15 cellular contexts compared by ENCODE assay signal in the genomic region with DNA sequence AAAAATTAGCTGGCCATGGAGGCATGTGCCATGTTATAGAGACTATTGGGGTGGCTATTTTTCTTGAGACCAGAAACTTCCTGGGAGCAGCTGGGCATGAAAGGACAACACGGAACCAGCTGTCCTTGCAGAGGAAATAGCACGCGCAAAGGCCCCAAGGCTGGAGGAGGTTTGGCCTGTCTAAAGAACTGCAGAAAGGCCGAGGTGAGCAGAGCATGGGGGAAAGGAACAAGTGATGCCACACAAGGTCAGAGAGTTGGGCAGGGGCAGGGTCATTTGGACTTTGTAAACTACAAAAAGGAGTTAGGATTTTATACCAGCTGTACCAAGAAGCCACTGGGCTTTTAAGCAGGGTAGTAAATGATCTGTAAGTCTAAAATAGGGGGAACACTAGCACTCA. TPM values are rescaled to one million over a fixed set of nuclear protein-coding genes. Genes with fewer than 3 reads are reported as not detected.
DNase-seq lines count a peak whose midpoint lies in the region; ATAC-seq and TF ChIP-seq lines count a peak whose summit lies in the region.
"Had no signal": no experiment of that assay in that cellular context is flagged by ENCODE, and none has a peak within 500 bp of the region (broad histone marks: within the 10 kb centered on the region; RNA-seq: fewer than 3 reads in every experiment).

No MANE protein-coding gene starts in this region.

- no peaks in the 10 kb centered on the region for H3K36me3 ChIP-seq in CD4-positive, alpha-beta memory T cell (ENCODE audit: insufficient read depth, low read length)
- H3K36me3 ChIP-seq: adrenal gland, gastroesophageal sphincter, neutrophil, tibial nerve had no signal

- POLR2A ChIA-PET in CD4-positive, alpha-beta memory T cell (lab: Charles Lee; ENCODE audit: partially characterized antibody) = interaction anchor here (0.8 to 1.4 kb wide), 4 partner anchors 18 to 618 kb away, joined by 3 to 10 read pairs (median 4); partner anchors contain the start of gene TBC1D8

- peaks cover 17% of the 10 kb centered on the region for H3K4me1 Mint-ChIP-seq in activated T-cell treated with anti-CD3 and anti-CD28 coated beads, Interleukin-2, amount 50 U/mL, for 72 hours (ENCODE audit: low read depth)
- H3K4me1 Mint-ChIP-seq in CD4-positive, alpha-beta memory T cell = peaks cover 2 to 14% (median 12%) of the 10 kb centered on the region in 4 donors
- peaks cover 10% of the 10 kb centered on the region for H3K4me1 Mint-ChIP-seq in osteocyte (ENCODE audit: unreplicated experiment)

- H3K27me3 Mint-ChIP-seq in activated T-cell treated with anti-CD3 and anti-CD28 coated beads, Interleukin-2, amount 50 U/mL, for 72 hours (ENCODE audit: low read depth) = no peaks in the 10 kb centered on the region
- H3K27me3 Mint-ChIP-seq in CD4-positive, alpha-beta memory T cell = no peaks in the 10 kb centered on the region
- H3K27me3 Mint-ChIP-seq in osteocyte (ENCODE audit: unreplicated experiment) = peaks cover 1% of the 10 kb centered on the region
- H3K27me3 Mint-ChIP-seq: brain had no signal

- H3K4me3 ChIP-seq in CD4-positive, alpha-beta memory T cell (ENCODE audit: low read length in 2 of 2) = no peak overlapping the region
- H3K4me3 ChIP-seq: skin epidermis had no signal

- H3K27ac Mint-ChIP-seq in activated T-cell treated with anti-CD3 and anti-CD28 coated beads, Interleukin-2, amount 50 U/mL, for 72 hours = peak overlapping the region; percentile 84
- H3K27ac Mint-ChIP-seq in CD4-positive, alpha-beta memory T cell = peak overlapping the region in 4 of 7 donors; percentile 68 to 90 (median 82)
- H3K27ac Mint-ChIP-seq in osteocyte (ENCODE audit: unreplicated experiment) = peak overlapping the region; percentile 87
- H3K27ac Mint-ChIP-seq: H9 had no signal

- peaks cover 2% of the 10 kb centered on the region in 2 donors for H3K36me3 Mint-ChIP-seq in activated T-cell treated with anti-CD3 and anti-CD28 coated beads, Interleukin-2, amount 50 U/mL, for 72 hours (ENCODE audit: insufficient read depth in 2 of 2)
- peaks cover 0 to 2% of the 10 kb centered on the region in 2 donors for H3K36me3 Mint-ChIP-seq in CD4-positive, alpha-beta memory T cell
- H3K36me3 Mint-ChIP-seq in osteocyte (ENCODE audit: unreplicated experiment) = no peaks in the 10 kb centered on the region

- no peak for DNase-seq in activated T-cell treated with anti-CD3 and anti-CD28 coated beads, Interleukin-2, amount 50 U/mL, for 72 hours
- DNase-seq in activated T-cell treated with anti-CD3 and anti-CD28 coated beads, Interleukin-2, amount 50 U/mL, for 48 hours = no peak
- no peak for DNase-seq in CD4-positive, alpha-beta memory T cell
- DNase-seq in osteocyte (ENCODE audit: extremely low spot score, unreplicated experiment) (no peak), NCI-H1694 treated with DMSO at 0.1 percent for 48 hours (lab: John Stamatoyannopoulos, UW) (no peak), glomerular visceral epithelial cell (ENCODE audit: extremely low spot score) (no peak)

- no peaks in the 10 kb centered on the region for H3K27me3 ChIP-seq in CD4-positive, alpha-beta memory T cell (ENCODE audit: insufficient read depth, low read length)
- H3K27me3 ChIP-seq: adrenal gland, gastroesophageal sphincter, neutrophil, tibial nerve had no signal

- no peak for TF ChIP-seq CTCF in VCaP (conservative IDR thresholded peaks at IDR 0.05)
- no peak for TF ChIP-seq CTCF in osteocyte (IDR thresholded peaks at IDR 0.05)

- peak overlapping the region in 1 of 2 donors; percentile 80 for H3K4me3 Mint-ChIP-seq in activated T-cell treated with anti-CD3 and anti-CD28 coated beads, Interleukin-2, amount 50 U/mL, for 72 hours
- peak overlapping the region in 5 of 8 donors; percentile 38 to 76 (median 70) for H3K4me3 Mint-ChIP-seq in CD4-positive, alpha-beta memory T cell
- no peak overlapping the region for H3K4me3 Mint-ChIP-seq in osteocyte (ENCODE audit: unreplicated experiment)
- H3K4me3 Mint-ChIP-seq: H9 had no signal

- H3K9me3 ChIP-seq in CD4-positive, alpha-beta memory T cell (ENCODE audit: control insufficient read depth in 1 of 2, low read length in 2 of 2) = no peaks in the 10 kb centered on the region
- H3K9me3 ChIP-seq: adrenal gland, neutrophil had no signal

- intact Hi-C loops in CD4-positive, alpha-beta memory T cell (cut with micrococcal nuclease) = loop anchor here (10.0 kb wide), 2 partner anchors 49 to 601 kb away; partner anchors contain the start of gene CNOT11

- H3K27ac ChIP-seq in CD4-positive, alpha-beta memory T cell (ENCODE audit: low read depth, low read length) = no peak overlapping the region
- H3K27ac ChIP-seq in VCaP = peak overlapping the region; percentile 35
- H3K27ac ChIP-seq: adrenal gland, gastroesophageal sphincter, neutrophil had no signal

- ATAC-seq in activated T-cell treated with anti-CD3 and anti-CD28 coated beads, Interleukin-2, amount 50 U/mL, for 72 hours (replicated peaks in 1 of 2) = no peak
- ATAC-seq in GM18861 (IDR thresholded peaks at IDR 0.05; ENCODE audit: unreplicated experiment) = no peak

- CTCF ChIA-PET in CD4-positive, alpha-beta memory T cell (lab: Charles Lee; ENCODE audit: partially characterized antibody) = interaction anchor here (1.1 to 4.2 kb wide), 17 partner anchors 10 to 611 kb away, joined by 3 to 58 read pairs (median 7); partner anchors contain the start of genes CNOT11 and TBC1D8

- peaks cover 2 to 10% of the 10 kb centered on the region in 2 donors for H3K9me3 Mint-ChIP-seq in activated T-cell treated with anti-CD3 and anti-CD28 coated beads, Interleukin-2, amount 50 U/mL, for 72 hours
- H3K9me3 Mint-ChIP-seq in CD4-positive, alpha-beta memory T cell = peaks cover 0 to 6% (median 4%) of the 10 kb centered on the region in 8 donors
- H3K9me3 Mint-ChIP-seq in osteocyte (ENCODE audit: unreplicated experiment) = peaks cover 17% of the 10 kb centered on the region

- H3K4me1 ChIP-seq in CD4-positive, alpha-beta memory T cell (ENCODE audit: insufficient read depth, low read length) = peaks cover 4% of the 10 kb centered on the region

RNA-seq across cellular contexts. Expression of gene CNOT11, which starts 46.6 kb away (rescaled TPM):
- total RNA-seq in activated T-cell treated with anti-CD3 and anti-CD28 coated beads, Interleukin-2, amount 50 U/mL, for 72 hours = 10 to 100 TPM; 57.4 to 59.3 TPM
- total RNA-seq in CD4-positive, alpha-beta memory T cell = 10 to 100 TPM; 53.8 to 56.9 TPM
- 10 to 100 TPM; 62.2 to 75.5 TPM for polyA plus RNA-seq in CD4-positive, alpha-beta memory T cell
- 31.4 and 36.8 TPM in 2 replicates for total RNA-seq in osteocyte

RNA-seq across cellular contexts. Expression of gene TBC1D8, which starts 54.9 kb away (rescaled TPM):
- 1 to 10 TPM; 5.2 to 8.3 TPM for total RNA-seq in activated T-cell treated with anti-CD3 and anti-CD28 coated beads, Interleukin-2, amount 50 U/mL, for 72 hours
- 1 to 10 TPM; 2.0 to 2.4 TPM for total RNA-seq in CD4-positive, alpha-beta memory T cell
- polyA plus RNA-seq in CD4-positive, alpha-beta memory T cell = under 1 TPM; 0.15 to 0.88 TPM
- 15.2 and 16.3 TPM in 2 replicates for total RNA-seq in osteocyte
